30 cellular contexts compared by ENCODE assay signal in the genomic region with DNA sequence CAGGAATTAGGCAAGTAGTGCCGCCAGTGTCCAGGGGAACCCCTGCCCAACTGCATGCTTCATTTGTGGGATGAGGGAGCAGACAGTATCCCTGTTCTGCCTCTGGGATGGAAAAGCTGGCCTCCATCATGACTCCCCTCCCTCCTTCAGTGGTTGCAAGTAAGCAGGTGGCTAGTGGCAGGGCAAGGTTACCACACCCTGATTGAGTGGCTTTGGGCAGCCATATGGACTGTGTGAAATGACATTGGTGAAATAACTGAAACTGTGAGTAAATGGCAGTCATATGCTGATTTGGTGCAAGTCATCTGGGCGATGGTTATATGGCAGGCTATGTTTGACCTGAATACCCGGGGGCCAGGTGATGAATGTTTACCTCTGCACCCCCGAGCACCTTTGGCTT.
"Had no signal": no experiment of that assay in that cellular context is flagged by ENCODE, and none has a peak within 500 bp of the region (broad histone marks: within the 10 kb centered on the region; RNA-seq: fewer than 3 reads in every experiment).

No MANE protein-coding gene starts in this region.

- H3K9me3 Mint-ChIP-seq: activated B cell treated with CpG ODN at 0.5 μM for 24 hours; activated CD8-positive, alpha-beta T cell treated with anti-CD3 and anti-CD28 coated beads for 36 hours; activated naive CD4-positive, alpha-beta T cell treated with anti-CD3 and anti-CD28 coated beads for 36 hours; activated naive CD4-positive, alpha-beta T cell treated with anti-CD3 and anti-CD28 coated beads, Interleukin-2, amount 50 U/mL, for 72 hours; activated naive CD8-positive, alpha-beta T cell treated with anti-CD3 and anti-CD28 coated beads, Interleukin-2, amount 10 ng/mL, durations not matched to agents 7 days and 5 days; activated T-cell treated with anti-CD3 and anti-CD28 coated beads, Interleukin-2, amount 50 U/mL, for 4 hours; activated T-helper 2 cell treated with anti-CD3 and anti-CD28 coated beads, Interferon-gamma antibody, Interleukin-2, Interleukin-4, amounts not matched to agents 10 μg/mL and 5 μg/mL and 100 μg/mL, durations not matched to agents 14 hours and 24 hours and 36 hours; brain; endodermal cell; T-helper 2 cell treated with Interferon-gamma antibody and Interleukin-4, amounts not matched to agents 5 μg/mL and 100 μg/mL, for 36 hours had no signal

- H3K27ac ChIP-seq: ascending aorta, breast epithelium, cardiac muscle cell, colonic mucosa, dorsolateral prefrontal cortex, foreskin keratinocyte, WERI-Rb-1 had no signal

- H3K4me3 ChIP-seq: ascending aorta, breast epithelium, cardiac muscle cell, colonic mucosa, dorsolateral prefrontal cortex, gastrocnemius medialis had no signal

- H3K27me3 Mint-ChIP-seq: activated B cell treated with CpG ODN at 0.5 μM for 24 hours; activated CD8-positive, alpha-beta T cell treated with anti-CD3 and anti-CD28 coated beads for 36 hours; activated naive CD8-positive, alpha-beta T cell treated with anti-CD3 and anti-CD28 coated beads, Interleukin-2, amount 10 ng/mL, durations not matched to agents 7 days and 5 days; brain; T-helper 17 cell had no signal

- DNase-seq: activated B cell treated with CpG ODN at 0.5 μM for 24 hours; activated CD4-positive, alpha-beta T cell treated with anti-CD3 and anti-CD28 coated beads for 48 hours; activated CD4-positive, alpha-beta T cell treated with anti-CD3 and anti-CD28 coated beads, Interleukin-2, amount 50 U/mL, for 1 hour; activated CD4-positive, alpha-beta T cell treated with anti-CD3 and anti-CD28 coated beads, Interleukin-2, amount 50 U/mL, for 48 hours; activated CD8-positive, alpha-beta memory T cell treated with anti-CD3 and anti-CD28 coated beads for 24 hours; activated CD8-positive, alpha-beta T cell treated with anti-CD3 and anti-CD28 coated beads for 36 hours; activated effector memory CD4-positive, alpha-beta T cell treated with anti-CD3 and anti-CD28 coated beads, Interleukin-2, amount 50 U/mL, for 16 hours; activated naive CD4-positive, alpha-beta T cell treated with anti-CD3 and anti-CD28 coated beads for 36 hours; activated naive CD8-positive, alpha-beta T cell treated with anti-CD3 and anti-CD28 coated beads, Interleukin-2, amount 10 ng/mL, durations not matched to agents 7 days and 5 days; activated T-cell treated with anti-CD3 and anti-CD28 coated beads, Interleukin-2, amount 50 U/mL, for 4 hours; central memory CD4-positive, alpha-beta T cell; cerebellar nuclear complex; colonic mucosa; dorsolateral prefrontal cortex; effector memory CD4-positive, alpha-beta T cell; endodermal cell; foreskin keratinocyte; gastrocnemius medialis; T-helper 1 cell; T-helper 17 cell; T1000; WERI-Rb-1 had no signal

- H3K27ac Mint-ChIP-seq: activated B cell treated with CpG ODN at 0.5 μM for 24 hours; activated CD8-positive, alpha-beta T cell treated with anti-CD3 and anti-CD28 coated beads for 36 hours; activated naive CD4-positive, alpha-beta T cell treated with anti-CD3 and anti-CD28 coated beads for 36 hours; activated naive CD4-positive, alpha-beta T cell treated with anti-CD3 and anti-CD28 coated beads, Interleukin-2, amount 50 U/mL, for 72 hours; activated naive CD8-positive, alpha-beta T cell treated with anti-CD3 and anti-CD28 coated beads, Interleukin-2, amount 10 ng/mL, durations not matched to agents 7 days and 5 days; activated T-helper 2 cell treated with anti-CD3 and anti-CD28 coated beads, Interferon-gamma antibody, Interleukin-2, Interleukin-4, amounts not matched to agents 10 μg/mL and 5 μg/mL and 100 μg/mL, durations not matched to agents 14 hours and 24 hours and 36 hours; brain; endodermal cell; T-helper 17 cell; T-helper 2 cell treated with Interferon-gamma antibody and Interleukin-4, amounts not matched to agents 5 μg/mL and 100 μg/mL, for 36 hours had no signal

- ATAC-seq: activated CD4-positive, CD25-positive, alpha-beta regulatory T cell treated with anti-CD3 and anti-CD28 coated beads, Interleukin-2, amount 50 U/mL, for 24 hours; activated CD8-positive, alpha-beta T cell treated with anti-CD3 and anti-CD28 coated beads for 36 hours; activated naive CD4-positive, alpha-beta T cell treated with anti-CD3 and anti-CD28 coated beads, Interleukin-2, amount 50 U/mL, for 72 hours; activated T-cell treated with anti-CD3 and anti-CD28 coated beads, Interleukin-2, amount 50 U/mL, for 4 hours; T-helper 17 cell had no signal

- H3K36me3 ChIP-seq: breast epithelium, cardiac muscle cell, colonic mucosa, WERI-Rb-1 had no signal

- H3K27me3 ChIP-seq: ascending aorta, breast epithelium, cardiac muscle cell, colonic mucosa, dorsolateral prefrontal cortex, foreskin keratinocyte, gastrocnemius medialis had no signal

- H3K4me3 Mint-ChIP-seq: activated B cell treated with CpG ODN at 0.5 μM for 24 hours; activated CD8-positive, alpha-beta T cell treated with anti-CD3 and anti-CD28 coated beads for 36 hours; activated naive CD4-positive, alpha-beta T cell treated with anti-CD3 and anti-CD28 coated beads for 36 hours; activated naive CD8-positive, alpha-beta T cell treated with anti-CD3 and anti-CD28 coated beads, Interleukin-2, amount 10 ng/mL, durations not matched to agents 7 days and 5 days; activated T-cell treated with anti-CD3 and anti-CD28 coated beads, Interleukin-2, amount 50 U/mL, for 4 hours; brain; endodermal cell; T-helper 17 cell; T-helper 2 cell treated with Interferon-gamma antibody and Interleukin-4, amounts not matched to agents 5 μg/mL and 100 μg/mL, for 36 hours had no signal

- H3K9me3 ChIP-seq: ascending aorta, breast epithelium, colonic mucosa, gastrocnemius medialis had no signal

- H3K4me1 ChIP-seq: ascending aorta, breast epithelium, colonic mucosa had no signal

- H3K4me1 Mint-ChIP-seq: activated B cell treated with CpG ODN at 0.5 μM for 24 hours; activated naive CD8-positive, alpha-beta T cell treated with anti-CD3 and anti-CD28 coated beads, Interleukin-2, amount 10 ng/mL, durations not matched to agents 7 days and 5 days; brain; endodermal cell; T-helper 17 cell had no signal
